ENCODE assay signal across 8 cellular contexts in genomic region chr7:75077552-75077951, GRCh38. TPM values are rescaled to one million over a fixed set of nuclear protein-coding genes. Genes with fewer than 3 reads are reported as not detected.
A peak's percentile ranks its signal among the peaks of the same experiment; 100 is the strongest.
DNase-seq lines count a peak whose midpoint lies in the region; ATAC-seq and TF ChIP-seq lines count a peak whose summit lies in the region.
"Not testable (repeated sequence)": the region's sequence is repeated elsewhere in the genome, so short reads cannot be mapped to it uniquely, and the experiment has no call there.

No MANE protein-coding gene starts in this region.

- not testable (repeated sequence) for H3K4me1 Mint-ChIP-seq in GM23338; activated T-helper 2 cell treated with anti-CD3 and anti-CD28 coated beads, Interferon-gamma antibody, Interleukin-2, Interleukin-4, amounts not matched to agents 10 μg/mL and 5 μg/mL and 100 μg/mL, durations not matched to agents 14 hours and 24 hours and 36 hours (ENCODE audit: low read depth)

- POLR2A ChIA-PET in AG04450 (lab: Yijun Ruan, JAX) = not testable (repeated sequence)

- not testable (repeated sequence) for DNase-seq in AG04450 (ENCODE audit: low read depth, low spot score); GM23338 (ENCODE audit: low spot score); epithelial cell of proximal tubule (ENCODE audit: low read depth)
- peak; percentile 6 to 74 for DNase-seq in NCI-H526 (lab: John Stamatoyannopoulos, UW)
- peak; percentile 47 for DNase-seq in UCSD-AML1 (lab: John Stamatoyannopoulos, UW; ENCODE audit: unreplicated experiment)
- peak; percentile 37 for DNase-seq in activated T-helper 2 cell treated with anti-CD3 and anti-CD28 coated beads, Interferon-gamma antibody, Interleukin-2, Interleukin-4, amounts not matched to agents 10 μg/mL and 5 μg/mL and 100 μg/mL, durations not matched to agents 14 hours and 24 hours and 36 hours (ENCODE audit: low spot score)
- DNase-seq in mucosa of gallbladder (ENCODE audit: low spot score) = peak; percentile 81
- peak; percentile 58 to 62 for DNase-seq in stimulated activated CD4-positive, alpha-beta T cell treated with anti-CD3 and anti-CD28 coated beads, Interleukin-4, amount 100 ng/mL, for 48 hours (ENCODE audit: low read depth in 2 of 2)

- not testable (repeated sequence) for H3K9me3 ChIP-seq in AG04450 (ENCODE audit: control insufficient read depth, insufficient read depth, low read length)

- H3K27me3 Mint-ChIP-seq in GM23338 (ENCODE audit: insufficient read depth, low read depth, poor library complexity); activated T-helper 2 cell treated with anti-CD3 and anti-CD28 coated beads, Interferon-gamma antibody, Interleukin-2, Interleukin-4, amounts not matched to agents 10 μg/mL and 5 μg/mL and 100 μg/mL, durations not matched to agents 14 hours and 24 hours and 36 hours (ENCODE audit: low read depth): not testable (repeated sequence)

- not testable (repeated sequence) for H3K4me1 ChIP-seq in GM23338 (ENCODE audit: insufficient read depth)

- not testable (repeated sequence) for H3K4me2 ChIP-seq in GM23338

- not testable (repeated sequence) for H3K36me3 Mint-ChIP-seq in GM23338 (ENCODE audit: low read depth); activated T-helper 2 cell treated with anti-CD3 and anti-CD28 coated beads, Interferon-gamma antibody, Interleukin-2, Interleukin-4, amounts not matched to agents 10 μg/mL and 5 μg/mL and 100 μg/mL, durations not matched to agents 14 hours and 24 hours and 36 hours (ENCODE audit: low read depth)

- not testable (repeated sequence) for H4K20me1 ChIP-seq in GM23338 (replicated peaks; ENCODE audit: insufficient read depth)

- intact Hi-C loops in activated T-helper 2 cell treated with anti-CD3 and anti-CD28 coated beads, Interferon-gamma antibody, Interleukin-2, Interleukin-4, amounts not matched to agents 10 μg/mL and 5 μg/mL and 100 μg/mL, durations not matched to agents 14 hours and 24 hours and 36 hours (cut with micrococcal nuclease) = not testable (repeated sequence)

- H3K4me3 Mint-ChIP-seq in GM23338; activated T-helper 2 cell treated with anti-CD3 and anti-CD28 coated beads, Interferon-gamma antibody, Interleukin-2, Interleukin-4, amounts not matched to agents 10 μg/mL and 5 μg/mL and 100 μg/mL, durations not matched to agents 14 hours and 24 hours and 36 hours (ENCODE audit: low read depth): not testable (repeated sequence)

- not testable (repeated sequence) for H3K9me2 ChIP-seq in GM23338 (ENCODE audit: insufficient read depth)

- not testable (repeated sequence) for H3K27me3 ChIP-seq in AG04450 (ENCODE audit: control insufficient read depth, insufficient read depth, low read length); GM23338 (ENCODE audit: insufficient read depth)

- H3K27ac ChIP-seq in AG04450 (ENCODE audit: low read depth, low read length); GM23338 (ENCODE audit: low read depth): not testable (repeated sequence)

- not testable (repeated sequence) for H3K79me2 ChIP-seq in GM23338 (replicated peaks; ENCODE audit: insufficient read depth)

- CTCF ChIA-PET in AG04450 (lab: Charles Lee) = interaction anchor here (0.6 kb wide), 1 partner anchor 685 kb away, joined by 3 read pairs; no protein-coding TSS in a partner anchor

- H3K27ac Mint-ChIP-seq in GM23338; activated T-helper 2 cell treated with anti-CD3 and anti-CD28 coated beads, Interferon-gamma antibody, Interleukin-2, Interleukin-4, amounts not matched to agents 10 μg/mL and 5 μg/mL and 100 μg/mL, durations not matched to agents 14 hours and 24 hours and 36 hours: not testable (repeated sequence)

- not testable (repeated sequence) for H3K36me3 ChIP-seq in GM23338 (ENCODE audit: insufficient read depth)

- H3F3A ChIP-seq in GM23338 (replicated peaks; ENCODE audit: low read depth) = not testable (repeated sequence)

- not testable (repeated sequence) for H3K9me3 Mint-ChIP-seq in GM23338; activated T-helper 2 cell treated with anti-CD3 and anti-CD28 coated beads, Interferon-gamma antibody, Interleukin-2, Interleukin-4, amounts not matched to agents 10 μg/mL and 5 μg/mL and 100 μg/mL, durations not matched to agents 14 hours and 24 hours and 36 hours

- H2AFZ ChIP-seq in GM23338 = not testable (repeated sequence)

- not testable (repeated sequence) for H3K4me3 ChIP-seq in AG04450 (ENCODE audit: low read depth, low read length); GM23338; epithelial cell of proximal tubule (ENCODE audit: low read depth, low read length)

- peak; percentile 36 for TF ChIP-seq CTCF in AG04450 (IDR thresholded peaks at IDR 0.05; ENCODE audit: low read depth, low read length)
- peak; percentile 65 to 75 for TF ChIP-seq CTCF in GM23338 (conservative IDR thresholded peaks at IDR 0.05; ENCODE audit: low read depth in 2 of 2)
- TF ChIP-seq CTCF in epithelial cell of proximal tubule (conservative IDR thresholded peaks at IDR 0.05; ENCODE audit: low read depth, low read length) = peak; percentile 43

- ATAC-seq in GM23338 = peak; percentile 5; the same call in 2 of the 3 replicates

RNA-seq across cellular contexts. Expression of gene RCC1L, which starts 4.0 kb away (rescaled TPM):
- polyA plus RNA-seq in AG04450 (2011; rRNA removed) (56.1 and 59.1 TPM in 2 replicates), GM23338 (2016; fragmentation: Nextera tagmentation; extraction: Ambion mirVana) (20.3 and 21.1 TPM in 2 replicates)
- polyA minus RNA-seq in AG04450 (2011; rRNA and poly(A)+ RNA removed) = 28.7 and 32.9 TPM in 2 replicates
- 50.4 and 55.1 TPM in 2 replicates for total RNA-seq in GM23338 (2014; rRNA removed; shearing (Covaris generic))
- total RNA-seq in activated T-helper 2 cell treated with anti-CD3 and anti-CD28 coated beads, Interferon-gamma antibody, Interleukin-2, Interleukin-4, amounts not matched to agents 10 μg/mL and 5 μg/mL and 100 μg/mL, durations not matched to agents 14 hours and 24 hours and 36 hours = 70.3 and 74.0 TPM in 2 replicates
- total RNA-seq in epithelial cell of proximal tubule (63.0 and 76.3 TPM in 2 replicates), mucosa of gallbladder (40.7 TPM)

RNA-seq across cellular contexts. Expression of gene GTF2IRD2B, which starts 14.8 kb away (rescaled TPM):
- polyA plus RNA-seq in AG04450 (2011; rRNA removed) = 22.0 and 23.6 TPM in 2 replicates
- polyA minus RNA-seq in AG04450 (2011; rRNA and poly(A)+ RNA removed) = 19.2 and 28.8 TPM in 2 replicates
- total RNA-seq in GM23338 (2014; rRNA removed; shearing (Covaris generic)) = 8.8 and 11.1 TPM in 2 replicates
- polyA plus RNA-seq in GM23338 (2016; fragmentation: Nextera tagmentation; extraction: Ambion mirVana) = 27.0 and 27.6 TPM in 2 replicates
- 7.4 and 11.0 TPM in 2 replicates for total RNA-seq in activated T-helper 2 cell treated with anti-CD3 and anti-CD28 coated beads, Interferon-gamma antibody, Interleukin-2, Interleukin-4, amounts not matched to agents 10 μg/mL and 5 μg/mL and 100 μg/mL, durations not matched to agents 14 hours and 24 hours and 36 hours
- 35.9 and 50.9 TPM in 2 replicates for total RNA-seq in epithelial cell of proximal tubule
- 57.5 TPM for total RNA-seq in mucosa of gallbladder
